27 cellular contexts compared by ENCODE assay signal in the genomic region with DNA sequence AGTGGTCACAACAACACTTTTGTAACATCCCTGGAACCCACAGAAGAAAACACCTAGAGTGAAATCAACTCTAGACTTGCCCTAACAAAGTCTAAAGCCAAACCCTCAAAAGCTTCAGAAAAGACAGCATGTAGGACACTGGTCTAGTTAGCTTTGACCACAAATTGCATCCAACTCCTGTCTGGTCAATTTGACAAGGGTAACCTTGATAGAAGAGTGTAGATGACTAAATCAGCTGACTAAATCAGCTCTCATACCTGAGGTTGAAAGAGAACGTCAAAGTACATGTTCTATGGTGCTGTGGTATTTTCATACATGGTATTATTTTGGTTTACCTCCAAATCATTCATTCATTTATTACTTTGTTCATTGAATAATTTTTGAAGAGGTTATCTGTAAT.
"Had no signal": no experiment of that assay in that cellular context is flagged by ENCODE, and none has a peak within 500 bp of the region (broad histone marks: within the 10 kb centered on the region; RNA-seq: fewer than 3 reads in every experiment).

No MANE protein-coding gene starts in this region.

- H3K36me3 ChIP-seq: left ventricle myocardium inferior, ovary, right atrium auricular region, right lobe of liver, suprapubic skin, thoracic aorta, tibial artery, upper lobe of right lung had no signal

- H3K27ac Mint-ChIP-seq: immature natural killer cell; memory B cell; naive thymus-derived CD4-positive, alpha-beta T cell; natural killer cell treated with Interleukin-12 subunit alpha and Interleukin-12 subunit beta and Interleukin-15 and Interleukin-18, amount 100 ng/mL, for 72 hours; progenitor cell of endocrine pancreas; stimulated activated naive CD8-positive, alpha-beta T cell treated with anti-CD3 and anti-CD28 coated beads, Interleukin-15, Interleukin-2, amounts not matched to agents 100 ng/mL and 50 ng/mL, for 24 hours had no signal

- H3K4me1 Mint-ChIP-seq: immature natural killer cell, memory B cell had no signal

- FAIRE-seq: islet of Langerhans, urothelium cell line had no signal

- ATAC-seq: mucosa of descending colon; naive thymus-derived CD4-positive, alpha-beta T cell; natural killer cell treated with Interleukin-12 subunit alpha and Interleukin-12 subunit beta and Interleukin-15 and Interleukin-18, amount 100 ng/mL, for 72 hours; right lobe of liver; upper lobe of right lung had no signal

- H3K4me3 ChIP-seq: left ventricle myocardium inferior, lung, mucosa of descending colon, ovary, right atrium auricular region, right lobe of liver, skin epidermis, suprapubic skin, thoracic aorta, tibial artery, upper lobe of right lung had no signal

- H3K27me3 Mint-ChIP-seq: memory B cell, progenitor cell of endocrine pancreas had no signal

- H3K27me3 ChIP-seq: right atrium auricular region, right lobe of liver, suprapubic skin, tibial artery, upper lobe of right lung had no signal

- H3K4me3 Mint-ChIP-seq: immature natural killer cell; memory B cell; naive thymus-derived CD4-positive, alpha-beta T cell; natural killer cell treated with Interleukin-12 subunit alpha and Interleukin-12 subunit beta and Interleukin-15 and Interleukin-18, amount 100 ng/mL, for 72 hours; stimulated activated naive CD8-positive, alpha-beta T cell treated with anti-CD3 and anti-CD28 coated beads, Interleukin-15, Interleukin-2, amounts not matched to agents 100 ng/mL and 50 ng/mL, for 24 hours had no signal

- DNase-seq: hypothalamus; immature natural killer cell; left ventricle myocardium inferior; midbrain; mucosa of descending colon; naive thymus-derived CD4-positive, alpha-beta T cell; ovary; right lobe of liver; stimulated activated CD4-positive, alpha-beta T cell treated with anti-CD3 and anti-CD28 coated beads, Interleukin-12 subunit alpha, Interleukin-12 subunit beta, amount 100 ng/mL, for 4 hours; stimulated activated CD4-positive, alpha-beta T cell treated with anti-CD3 and anti-CD28 coated beads, Interleukin-15, amount 100 ng/mL, for 24 hours; stimulated activated CD4-positive, alpha-beta T cell treated with anti-CD3 and anti-CD28 coated beads, Interleukin-2, amount 100 ng/mL, for 24 hours; stimulated activated CD4-positive, alpha-beta T cell treated with anti-CD3 and anti-CD28 coated beads, Interleukin-4, amount 100 ng/mL, for 1 hour; stimulated activated naive CD4-positive, alpha-beta T cell; tibial artery; trophoblast cell; upper lobe of right lung had no signal

- H3K36me3 Mint-ChIP-seq: immature natural killer cell; memory B cell; naive thymus-derived CD4-positive, alpha-beta T cell; natural killer cell treated with Interleukin-12 subunit alpha and Interleukin-12 subunit beta and Interleukin-15 and Interleukin-18, amount 100 ng/mL, for 72 hours had no signal

- H3K27ac ChIP-seq: left ventricle myocardium inferior, ovary, right atrium auricular region, right lobe of liver, skin epidermis, suprapubic skin, thoracic aorta, tibial artery, upper lobe of right lung had no signal

- H3K4me1 ChIP-seq: left ventricle myocardium inferior, right atrium auricular region, suprapubic skin, tibial artery, upper lobe of right lung had no signal

- H3K9me3 ChIP-seq: left ventricle myocardium inferior, mucosa of descending colon, ovary, right atrium auricular region, right lobe of liver, suprapubic skin, thoracic aorta, tibial artery, upper lobe of right lung had no signal
